22 cellular contexts compared by ENCODE assay signal in genomic region chr1:33097762-33098161, GRCh38. TPM values are rescaled to one million over a fixed set of nuclear protein-coding genes. Genes with fewer than 3 reads are reported as not detected.
DNase-seq lines count a peak whose midpoint lies in the region; ATAC-seq and TF ChIP-seq lines count a peak whose summit lies in the region.
"Had no signal": no experiment of that assay in that cellular context is flagged by ENCODE, and none has a peak within 500 bp of the region (broad histone marks: within the 10 kb centered on the region; RNA-seq: fewer than 3 reads in every experiment).

No MANE protein-coding gene starts in this region.

- no peaks in the 10 kb centered on the region for H3K9me3 Mint-ChIP-seq in activated CD4-positive, alpha-beta T cell treated with anti-CD3 and anti-CD28 coated beads, Interleukin-2, amount 10 ng/mL, durations not matched to agents 7 days and 5 days
- H3K9me3 Mint-ChIP-seq in effector memory CD8-positive, alpha-beta T cell, result no peaks in the 10 kb centered on the region
- no peaks in the 10 kb centered on the region for H3K9me3 Mint-ChIP-seq in type B pancreatic cell
- H3K9me3 Mint-ChIP-seq: central memory CD8-positive, alpha-beta T cell had no signal

- no peak for DNase-seq in activated CD4-positive, alpha-beta T cell treated with anti-CD3 and anti-CD28 coated beads, Interleukin-2, amount 10 ng/mL, durations not matched to agents 7 days and 5 days
- DNase-seq in activated CD4-positive, alpha-beta T cell treated with anti-CD3 and anti-CD28 coated beads, Interleukin-2, amount 50 U/mL, for 48 hours, result no peak
- DNase-seq in SJSA1 (ENCODE audit: low read depth in 1 of 2, low spot score in 2 of 2) (peak in 1 of 2 experiments; percentile 17), type B pancreatic cell (ENCODE audit: extremely low spot score, unreplicated experiment) (peak; percentile 24), HK-2 (ENCODE audit: unreplicated experiment) (no peak), cerebellar nuclear complex (lab: John Stamatoyannopoulos, UW) (no peak)
- DNase-seq in effector memory CD8-positive, alpha-beta T cell, result no peak
- DNase-seq: activated effector memory CD4-positive, alpha-beta T cell treated with anti-CD3 and anti-CD28 coated beads, Interleukin-2, amount 50 U/mL, for 16 hours; Karpas-422; left colon; NCI-H1048; NCI-H2081 treated with DMSO at 0.1 percent for 48 hours; NCI-H446 treated with DMSO at 0.1 percent for 48 hours; RPMI8226; stimulated activated CD4-positive, alpha-beta T cell treated with anti-CD3 and anti-CD28 coated beads, Interleukin-4, amount 100 ng/mL, for 1 hour; WERI-Rb-1 had no signal

- CTCF ChIA-PET in activated CD4-positive, alpha-beta T cell treated with anti-CD3 and anti-CD28 coated beads, Interleukin-2, amount 10 ng/mL, durations not matched to agents 7 days and 5 days (lab: Charles Lee), result interaction anchor here (0.9 to 4.9 kb wide), 4 partner anchors 10 to 369 kb away, joined by 3 to 27 read pairs (median 5); no protein-coding TSS in a partner anchor

- H3K36me3 Mint-ChIP-seq in activated CD4-positive, alpha-beta T cell treated with anti-CD3 and anti-CD28 coated beads, Interleukin-2, amount 10 ng/mL, durations not matched to agents 7 days and 5 days (ENCODE audit: low read depth), result peaks cover 17% of the 10 kb centered on the region
- H3K36me3 Mint-ChIP-seq in effector memory CD8-positive, alpha-beta T cell (ENCODE audit: insufficient read depth), result peaks cover 3% of the 10 kb centered on the region
- H3K36me3 Mint-ChIP-seq in type B pancreatic cell, result peaks cover 6% of the 10 kb centered on the region

- no peaks in the 10 kb centered on the region for H3K9me3 ChIP-seq in SJSA1 (replicated peaks)
- H3K9me3 ChIP-seq: A549, prostate gland had no signal

- no peaks in the 10 kb centered on the region for H3K27me3 Mint-ChIP-seq in activated CD4-positive, alpha-beta T cell treated with anti-CD3 and anti-CD28 coated beads, Interleukin-2, amount 10 ng/mL, durations not matched to agents 7 days and 5 days
- H3K27me3 Mint-ChIP-seq in effector memory CD8-positive, alpha-beta T cell, result no peaks in the 10 kb centered on the region
- H3K27me3 Mint-ChIP-seq in type B pancreatic cell, result no peaks in the 10 kb centered on the region
- H3K27me3 Mint-ChIP-seq: central memory CD8-positive, alpha-beta T cell had no signal

- H3K4me1 ChIP-seq in SJSA1 (replicated peaks), result peaks cover 54% of the 10 kb centered on the region
- H3K4me1 ChIP-seq: A549, prostate gland had no signal

- peaks cover 12% of the 10 kb centered on the region; the same call in 1 of the 2 replicates for H3K36me3 ChIP-seq in SJSA1
- H3K36me3 ChIP-seq: prostate gland, WERI-Rb-1 had no signal

- H3K27ac ChIP-seq in SJSA1, result peak overlapping the region; percentile 94
- H3K27ac ChIP-seq: A549, prostate gland had no signal

- no peaks in the 10 kb centered on the region for H3K27me3 ChIP-seq in SJSA1 (replicated peaks)

- ATAC-seq in effector memory CD8-positive, alpha-beta T cell (replicated peaks), result no peak
- ATAC-seq in HG03432 (IDR thresholded peaks at IDR 0.05; ENCODE audit: unreplicated experiment), result no peak
- ATAC-seq: A549, HCT116, left colon had no signal

- peak overlapping the region; percentile 73 for H3K4me3 Mint-ChIP-seq in activated CD4-positive, alpha-beta T cell treated with anti-CD3 and anti-CD28 coated beads, Interleukin-2, amount 10 ng/mL, durations not matched to agents 7 days and 5 days
- H3K4me3 Mint-ChIP-seq in effector memory CD8-positive, alpha-beta T cell, result peak overlapping the region; percentile 85 to 91
- H3K4me3 Mint-ChIP-seq in type B pancreatic cell, result no peak overlapping the region

- H3K4me1 Mint-ChIP-seq in activated CD4-positive, alpha-beta T cell treated with anti-CD3 and anti-CD28 coated beads, Interleukin-2, amount 10 ng/mL, durations not matched to agents 7 days and 5 days, result peaks cover 77% of the 10 kb centered on the region
- peaks cover 39 to 50% of the 10 kb centered on the region in 2 donors for H3K4me1 Mint-ChIP-seq in effector memory CD8-positive, alpha-beta T cell (ENCODE audit: low read depth in 2 of 2)
- H3K4me1 Mint-ChIP-seq in type B pancreatic cell (ENCODE audit: unreplicated experiment), result peaks cover 5% of the 10 kb centered on the region

- POLR2A ChIA-PET in activated CD4-positive, alpha-beta T cell treated with anti-CD3 and anti-CD28 coated beads, Interleukin-2, amount 10 ng/mL, durations not matched to agents 7 days and 5 days (lab: Charles Lee), result interaction anchor here (0.7 kb wide), 1 partner anchor 29 kb away, joined by 3 read pairs; no protein-coding TSS in a partner anchor

- no peak for TF ChIP-seq CTCF in type B pancreatic cell (conservative IDR thresholded peaks at IDR 0.05)

- no peak overlapping the region for H3K4me3 ChIP-seq in SJSA1
- H3K4me3 ChIP-seq: A549, prostate gland, skin epidermis had no signal

- H3K27ac Mint-ChIP-seq in activated CD4-positive, alpha-beta T cell treated with anti-CD3 and anti-CD28 coated beads, Interleukin-2, amount 10 ng/mL, durations not matched to agents 7 days and 5 days, result peak overlapping the region; percentile 98
- H3K27ac Mint-ChIP-seq in effector memory CD8-positive, alpha-beta T cell, result peak overlapping the region; percentile 95 to 98
- H3K27ac Mint-ChIP-seq in type B pancreatic cell, result no peak overlapping the region

RNA-seq across cellular contexts. Expression of gene AZIN2, which starts 16.8 kb away (rescaled TPM):
- 1 to 10 TPM; 4.1 to 5.5 TPM for total RNA-seq in activated CD4-positive, alpha-beta T cell treated with anti-CD3 and anti-CD28 coated beads, Interleukin-2, amount 10 ng/mL, durations not matched to agents 7 days and 5 days
- total RNA-seq in SJSA1 (2014; rRNA removed; shearing (Covaris generic)), result 3.0 and 9.7 TPM in 2 replicates
- 5.1 and 8.9 TPM in 2 replicates for total RNA-seq in type B pancreatic cell (ENCODE audit: low replicate concordance)
